ENCODE assay signal across 34 cellular contexts in the genomic region with DNA sequence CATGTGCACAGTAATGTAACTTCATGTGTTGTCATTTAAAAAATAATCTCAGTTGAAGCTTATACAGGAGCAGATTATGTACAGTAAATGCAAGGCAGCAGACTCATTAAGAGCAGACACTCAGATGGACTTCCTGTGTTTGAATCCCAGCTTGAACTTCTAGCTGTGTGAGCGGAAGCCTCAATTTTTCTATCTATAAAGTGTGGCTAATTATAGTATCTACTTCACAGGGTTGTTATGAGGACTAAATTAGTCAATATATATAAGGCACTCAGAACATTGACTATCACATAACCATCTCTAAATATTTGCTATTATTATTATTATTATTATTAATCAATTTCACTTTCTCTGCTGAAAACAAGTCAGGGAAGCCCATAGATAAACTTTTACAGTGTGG.
"Had no signal": no experiment of that assay in that cellular context is flagged by ENCODE, and none has a peak within 500 bp of the region (broad histone marks: within the 10 kb centered on the region; RNA-seq: fewer than 3 reads in every experiment).

No MANE protein-coding gene starts in this region.

- H3K4me1 ChIP-seq: adrenal gland had no signal

- H3K4me3 ChIP-seq: adrenal gland, body of pancreas, coronary artery, dorsolateral prefrontal cortex had no signal

- H3K9me3 ChIP-seq: adrenal gland, body of pancreas had no signal

- DNase-seq: activated CD4-positive, alpha-beta memory T cell treated with anti-CD3 and anti-CD28 coated beads for 36 hours; activated CD4-positive, alpha-beta T cell treated with anti-CD3 and anti-CD28 coated beads for 36 hours; activated CD4-positive, alpha-beta T cell treated with anti-CD3 and anti-CD28 coated beads, Interleukin-2, amount 10 ng/mL, durations not matched to agents 24 days and 14 days; activated CD4-positive, CD25-positive, alpha-beta regulatory T cell; activated CD4-positive, CD25-positive, alpha-beta regulatory T cell treated with anti-CD3 and anti-CD28 coated beads, Interleukin-2, amount 50 U/mL, for 72 hours; activated CD8-positive, alpha-beta memory T cell treated with anti-CD3 and anti-CD28 coated beads, Interleukin-2, amount 10 ng/mL, durations not matched to agents 7 days and 5 days; activated CD8-positive, alpha-beta memory T cell treated with anti-CD3 and anti-CD28 coated beads, Interleukin-2, amount 50 U/mL, for 4 hours; activated CD8-positive, alpha-beta T cell treated with anti-CD3 and anti-CD28 coated beads, Interleukin-2, amount 10 ng/mL, durations not matched to agents 7 days and 5 days; activated effector memory CD4-positive, alpha-beta T cell treated with anti-CD3 and anti-CD28 coated beads, Interleukin-2, amount 50 U/mL, for 16 hours; activated naive CD4-positive, alpha-beta T cell treated with anti-CD3 and anti-CD28 coated beads for 36 hours; activated naive CD8-positive, alpha-beta T cell treated with anti-CD3 and anti-CD28 coated beads for 36 hours; activated naive CD8-positive, alpha-beta T cell treated with anti-CD3 and anti-CD28 coated beads, Interleukin-2, amount 50 U/mL, for 24 hours; activated T-cell treated with anti-CD3 and anti-CD28 coated beads, Interleukin-2, amount 50 U/mL, for 1 hour; activated T-cell treated with anti-CD3 and anti-CD28 coated beads, Interleukin-2, amount 50 U/mL, for 48 hours; adrenal gland; amygdala; aorta; body of pancreas; dorsolateral prefrontal cortex; effector memory CD4-positive, alpha-beta T cell; endodermal cell; foreskin fibroblast; T-helper 1 cell; T-helper 17 cell; T1000; WERI-Rb-1 had no signal

- H3K27me3 ChIP-seq: adrenal gland, body of pancreas, dorsolateral prefrontal cortex had no signal

- H3K9me3 Mint-ChIP-seq: activated CD4-positive, alpha-beta memory T cell treated with anti-CD3 and anti-CD28 coated beads for 36 hours; activated CD4-positive, alpha-beta T cell treated with anti-CD3 and anti-CD28 coated beads, Interleukin-2, amount 10 ng/mL, durations not matched to agents 24 days and 14 days; activated naive CD4-positive, alpha-beta T cell treated with anti-CD3 and anti-CD28 coated beads for 36 hours; activated naive CD4-positive, alpha-beta T cell treated with anti-CD3 and anti-CD28 coated beads, Interleukin-2, amount 50 U/mL, for 24 hours; activated naive CD8-positive, alpha-beta T cell treated with anti-CD3 and anti-CD28 coated beads for 36 hours; activated naive CD8-positive, alpha-beta T cell treated with anti-CD3 and anti-CD28 coated beads, Interleukin-2, amount 50 U/mL, for 24 hours; activated T-helper 1 cell treated with anti-CD3 and anti-CD28 coated beads, Interleukin-12 subunit alpha, Interleukin-12 subunit beta, Interleukin-2, Interleukin-4 antibody, amounts not matched to agents 30 ng/mL and 10 ng/mL and 1 ng/mL, durations not matched to agents 14 hours and 24 hours and 36 hours; activated T-helper 2 cell treated with anti-CD3 and anti-CD28 coated beads, Interferon-gamma antibody, Interleukin-2, Interleukin-4, amounts not matched to agents 10 μg/mL and 5 μg/mL and 100 μg/mL, durations not matched to agents 14 hours and 24 hours and 36 hours; central memory CD8-positive, alpha-beta T cell; dendritic cell treated with granulocyte-macrophage colony-stimulating factor and Interleukin-4, amounts not matched to agents 40 ng/mL and 50 ng/mL, for 4 days; endodermal cell had no signal

- H3K27me3 Mint-ChIP-seq: activated CD4-positive, alpha-beta memory T cell treated with anti-CD3 and anti-CD28 coated beads for 36 hours; activated CD4-positive, alpha-beta T cell treated with anti-CD3 and anti-CD28 coated beads for 36 hours; activated CD4-positive, alpha-beta T cell treated with anti-CD3 and anti-CD28 coated beads, Interleukin-2, amount 10 ng/mL, durations not matched to agents 24 days and 14 days; activated CD8-positive, alpha-beta memory T cell treated with anti-CD3 and anti-CD28 coated beads, Interleukin-2, amount 10 ng/mL, durations not matched to agents 7 days and 5 days; activated naive CD4-positive, alpha-beta T cell treated with anti-CD3 and anti-CD28 coated beads, Interleukin-2, amount 50 U/mL, for 24 hours; activated naive CD8-positive, alpha-beta T cell treated with anti-CD3 and anti-CD28 coated beads for 36 hours; activated naive CD8-positive, alpha-beta T cell treated with anti-CD3 and anti-CD28 coated beads, Interleukin-2, amount 50 U/mL, for 24 hours; central memory CD8-positive, alpha-beta T cell; dendritic cell treated with granulocyte-macrophage colony-stimulating factor and Interleukin-4, amounts not matched to agents 40 ng/mL and 50 ng/mL, for 4 days; T-helper 17 cell had no signal

- H3K36me3 ChIP-seq: adrenal gland, WERI-Rb-1 had no signal

- ATAC-seq: activated CD4-positive, alpha-beta T cell treated with anti-CD3 and anti-CD28 coated beads for 36 hours; activated CD8-positive, alpha-beta memory T cell treated with anti-CD3 and anti-CD28 coated beads, Interleukin-2, amount 10 ng/mL, durations not matched to agents 7 days and 5 days; activated CD8-positive, alpha-beta T cell treated with anti-CD3 and anti-CD28 coated beads, Interleukin-2, amount 10 ng/mL, durations not matched to agents 7 days and 5 days; activated naive CD8-positive, alpha-beta T cell treated with anti-CD3 and anti-CD28 coated beads, Interleukin-2, amount 50 U/mL, for 24 hours; body of pancreas; esophagus mucosa; T-helper 17 cell had no signal

- H3K4me1 Mint-ChIP-seq: activated CD4-positive, alpha-beta T cell treated with anti-CD3 and anti-CD28 coated beads for 36 hours; activated CD4-positive, alpha-beta T cell treated with anti-CD3 and anti-CD28 coated beads, Interleukin-2, amount 10 ng/mL, durations not matched to agents 24 days and 14 days; activated CD8-positive, alpha-beta memory T cell treated with anti-CD3 and anti-CD28 coated beads, Interleukin-2, amount 10 ng/mL, durations not matched to agents 7 days and 5 days; activated naive CD4-positive, alpha-beta T cell treated with anti-CD3 and anti-CD28 coated beads, Interleukin-2, amount 50 U/mL, for 24 hours; activated naive CD8-positive, alpha-beta T cell treated with anti-CD3 and anti-CD28 coated beads for 36 hours; activated naive CD8-positive, alpha-beta T cell treated with anti-CD3 and anti-CD28 coated beads, Interleukin-2, amount 50 U/mL, for 24 hours; central memory CD8-positive, alpha-beta T cell; T-helper 17 cell had no signal

- H3K27ac Mint-ChIP-seq: activated CD4-positive, alpha-beta memory T cell treated with anti-CD3 and anti-CD28 coated beads for 36 hours; activated CD4-positive, alpha-beta T cell treated with anti-CD3 and anti-CD28 coated beads for 36 hours; activated CD4-positive, alpha-beta T cell treated with anti-CD3 and anti-CD28 coated beads, Interleukin-2, amount 10 ng/mL, durations not matched to agents 24 days and 14 days; activated CD8-positive, alpha-beta memory T cell treated with anti-CD3 and anti-CD28 coated beads, Interleukin-2, amount 10 ng/mL, durations not matched to agents 7 days and 5 days; activated CD8-positive, alpha-beta T cell treated with anti-CD3 and anti-CD28 coated beads, Interleukin-2, amount 10 ng/mL, durations not matched to agents 7 days and 5 days; activated naive CD4-positive, alpha-beta T cell treated with anti-CD3 and anti-CD28 coated beads for 36 hours; activated naive CD4-positive, alpha-beta T cell treated with anti-CD3 and anti-CD28 coated beads, Interleukin-2, amount 50 U/mL, for 24 hours; activated naive CD8-positive, alpha-beta T cell treated with anti-CD3 and anti-CD28 coated beads for 36 hours; activated naive CD8-positive, alpha-beta T cell treated with anti-CD3 and anti-CD28 coated beads, Interleukin-2, amount 50 U/mL, for 24 hours; activated T-helper 1 cell treated with anti-CD3 and anti-CD28 coated beads, Interleukin-12 subunit alpha, Interleukin-12 subunit beta, Interleukin-2, Interleukin-4 antibody, amounts not matched to agents 30 ng/mL and 10 ng/mL and 1 ng/mL, durations not matched to agents 14 hours and 24 hours and 36 hours; activated T-helper 2 cell treated with anti-CD3 and anti-CD28 coated beads, Interferon-gamma antibody, Interleukin-2, Interleukin-4, amounts not matched to agents 10 μg/mL and 5 μg/mL and 100 μg/mL, durations not matched to agents 14 hours and 24 hours and 36 hours; dendritic cell treated with granulocyte-macrophage colony-stimulating factor and Interleukin-4, amounts not matched to agents 40 ng/mL and 50 ng/mL, for 4 days; endodermal cell; T-helper 17 cell; T-helper 2 cell treated with Interferon-gamma antibody and Interleukin-4, amounts not matched to agents 5 μg/mL and 100 μg/mL, for 36 hours had no signal

- H3K36me3 Mint-ChIP-seq: activated CD4-positive, alpha-beta memory T cell treated with anti-CD3 and anti-CD28 coated beads for 36 hours; activated CD8-positive, alpha-beta memory T cell treated with anti-CD3 and anti-CD28 coated beads, Interleukin-2, amount 10 ng/mL, durations not matched to agents 7 days and 5 days; activated naive CD4-positive, alpha-beta T cell treated with anti-CD3 and anti-CD28 coated beads, Interleukin-2, amount 50 U/mL, for 24 hours; activated naive CD8-positive, alpha-beta T cell treated with anti-CD3 and anti-CD28 coated beads for 36 hours had no signal

- H3K27ac ChIP-seq: adrenal gland, body of pancreas, coronary artery, dorsolateral prefrontal cortex, WERI-Rb-1 had no signal

- H3K4me3 Mint-ChIP-seq: activated CD4-positive, alpha-beta memory T cell treated with anti-CD3 and anti-CD28 coated beads for 36 hours; activated CD4-positive, alpha-beta T cell treated with anti-CD3 and anti-CD28 coated beads for 36 hours; activated CD4-positive, alpha-beta T cell treated with anti-CD3 and anti-CD28 coated beads, Interleukin-2, amount 10 ng/mL, durations not matched to agents 24 days and 14 days; activated CD8-positive, alpha-beta memory T cell treated with anti-CD3 and anti-CD28 coated beads, Interleukin-2, amount 10 ng/mL, durations not matched to agents 7 days and 5 days; activated CD8-positive, alpha-beta T cell treated with anti-CD3 and anti-CD28 coated beads, Interleukin-2, amount 10 ng/mL, durations not matched to agents 7 days and 5 days; activated naive CD4-positive, alpha-beta T cell treated with anti-CD3 and anti-CD28 coated beads for 36 hours; activated naive CD4-positive, alpha-beta T cell treated with anti-CD3 and anti-CD28 coated beads, Interleukin-2, amount 50 U/mL, for 24 hours; activated naive CD8-positive, alpha-beta T cell treated with anti-CD3 and anti-CD28 coated beads for 36 hours; activated naive CD8-positive, alpha-beta T cell treated with anti-CD3 and anti-CD28 coated beads, Interleukin-2, amount 50 U/mL, for 24 hours; activated T-helper 1 cell treated with anti-CD3 and anti-CD28 coated beads, Interleukin-12 subunit alpha, Interleukin-12 subunit beta, Interleukin-2, Interleukin-4 antibody, amounts not matched to agents 30 ng/mL and 10 ng/mL and 1 ng/mL, durations not matched to agents 14 hours and 24 hours and 36 hours; central memory CD8-positive, alpha-beta T cell; dendritic cell treated with granulocyte-macrophage colony-stimulating factor and Interleukin-4, amounts not matched to agents 40 ng/mL and 50 ng/mL, for 4 days; endodermal cell; T-helper 17 cell; T-helper 2 cell treated with Interferon-gamma antibody and Interleukin-4, amounts not matched to agents 5 μg/mL and 100 μg/mL, for 36 hours had no signal
